1 cellular context compared by ENCODE assay signal in genomic region chr16:25031441-25032307, GRCh38.
TF ChIP-seq lines count a peak whose summit lies in the region.

No MANE protein-coding gene starts in this region.

TF ChIP-seq in HepG2, 621 proteins besides CTCF, POLR2A, EP300 and RAD21 (continued from another document):
- TF ChIP-seq ZNF609 (CRISPR knock-in tag; IDR thresholded peaks at IDR 0.05; ENCODE audit: borderline replicate concordance) (peak; percentile 62; the same call in 1 of the 2 replicates), ZNF878 (CRISPR knock-in tag; IDR thresholded peaks at IDR 0.05) (peak; percentile 80; the same call in 1 of the 2 replicates), IKZF4 (CRISPR knock-in tag; IDR thresholded peaks at IDR 0.05; ENCODE audit: borderline replicate concordance, low read depth, not compliant biosample characterization) (no peak), NR1H2 (CRISPR knock-in tag; IDR thresholded peaks at IDR 0.05; ENCODE audit: borderline replicate concordance, low read depth) (no peak), ZBTB39 (CRISPR knock-in tag; IDR thresholded peaks at IDR 0.05) (no peak), ZNF703 (CRISPR knock-in tag; IDR thresholded peaks at IDR 0.05; ENCODE audit: borderline replicate concordance) (no peak), HNRNPUL1 (IDR thresholded peaks at IDR 0.05; ENCODE audit: low read depth, low read length) (no peak), ZNF782 (CRISPR knock-in tag; IDR thresholded peaks at IDR 0.05; ENCODE audit: borderline replicate concordance) (peak; percentile 90; the same call in 1 of the 2 replicates), ZBTB42 (CRISPR knock-in tag; IDR thresholded peaks at IDR 0.05) (no peak), ZUFSP (CRISPR knock-in tag; IDR thresholded peaks at IDR 0.05; ENCODE audit: borderline replicate concordance) (no peak)
TF ChIP-seq in HepG2: peak in this region for 234.
